Comparison of ENCODE assay signal across 15 cellular contexts in genomic region chr5:10710513-10711128, GRCh38.
"Had no signal": no experiment of that assay in that cellular context is flagged by ENCODE, and none has a peak within 500 bp of the region (broad histone marks: within the 10 kb centered on the region; RNA-seq: fewer than 3 reads in every experiment).

No MANE protein-coding gene starts in this region.

- H3K9me3 Mint-ChIP-seq: stimulated activated memory B cell treated with anti-CD40 and anti-IgM and Interleukin-4, amounts not matched to agents 10 μg/mL and 1 μg/mL and 100 μg/mL, for 72 hours had no signal

- H3K4me2 ChIP-seq: smooth muscle cell had no signal

- H3K27me3 Mint-ChIP-seq: activated naive CD8-positive, alpha-beta T cell; stimulated activated memory B cell treated with anti-CD40 and anti-IgM and Interleukin-4, amounts not matched to agents 10 μg/mL and 1 μg/mL and 100 μg/mL, for 72 hours had no signal

- H3K4me3 Mint-ChIP-seq: activated naive CD8-positive, alpha-beta T cell; stimulated activated memory B cell treated with anti-CD40 and anti-IgM and Interleukin-4, amounts not matched to agents 10 μg/mL and 1 μg/mL and 100 μg/mL, for 72 hours had no signal

- H3K36me3 ChIP-seq: cardiac muscle cell, colonic mucosa, gastrocnemius medialis had no signal

- DNase-seq: activated CD8-positive, alpha-beta memory T cell treated with anti-CD3 and anti-CD28 coated beads, Interleukin-2, amount 50 U/mL, for 48 hours; aorta; colonic mucosa; effector CD8-positive, alpha-beta T cell; gastrocnemius medialis; left lung; mesendoderm; right cardiac atrium; SHP77 treated with DMSO at 0.1 percent for 48 hours; T-helper 2 cell had no signal

- ATAC-seq: gastrocnemius medialis; left lung; stimulated activated memory B cell treated with anti-CD40 and anti-IgM and Interleukin-4, amounts not matched to agents 10 μg/mL and 1 μg/mL and 100 μg/mL, for 72 hours had no signal

- H3K4me1 ChIP-seq: colonic mucosa, gastrocnemius medialis had no signal

- H3K27me3 ChIP-seq: cardiac muscle cell, colonic mucosa, gastrocnemius medialis, left lung, tibial nerve had no signal

- H3K27ac Mint-ChIP-seq: activated naive CD8-positive, alpha-beta T cell; stimulated activated memory B cell treated with anti-CD40 and anti-IgM and Interleukin-4, amounts not matched to agents 10 μg/mL and 1 μg/mL and 100 μg/mL, for 72 hours had no signal

- H3K4me3 ChIP-seq: cardiac muscle cell, colonic mucosa, gastrocnemius medialis, left lung, smooth muscle cell, tibial nerve had no signal

- H3K27ac ChIP-seq: cardiac muscle cell, colonic mucosa, gastrocnemius medialis, left lung, tibial nerve had no signal

- H3K9me3 ChIP-seq: colonic mucosa, gastrocnemius medialis, left lung, tibial nerve had no signal

- H3K36me3 Mint-ChIP-seq: activated naive CD8-positive, alpha-beta T cell had no signal
